8 cellular contexts compared by ENCODE assay signal in the genomic region with DNA sequence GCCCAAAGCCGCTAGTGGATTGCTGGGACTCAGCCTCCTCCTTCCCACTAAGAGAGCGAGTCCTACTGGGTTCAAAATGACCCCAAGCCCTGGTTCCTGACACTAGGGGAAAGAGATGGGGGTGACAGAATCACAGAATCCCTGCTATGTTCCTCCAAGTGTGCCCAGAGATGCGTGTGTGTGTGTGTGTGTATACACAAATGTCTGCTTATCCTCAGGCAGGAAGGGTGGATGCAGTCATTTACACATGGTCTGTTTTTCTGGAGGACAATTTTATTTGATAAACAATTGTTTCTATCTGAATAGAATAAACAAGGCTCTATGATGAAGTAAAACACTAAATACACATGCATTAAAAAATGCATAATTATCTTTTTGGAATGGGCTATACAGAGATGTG. TPM values are rescaled to one million over a fixed set of nuclear protein-coding genes. Genes with fewer than 3 reads are reported as not detected.
DNase-seq lines count a peak whose midpoint lies in the region; ATAC-seq, FAIRE-seq and TF ChIP-seq lines count a peak whose summit lies in the region.

No MANE protein-coding gene starts in this region.

- peak overlapping the region; percentile 98 for H3K27ac Mint-ChIP-seq in chondrocyte (ENCODE audit: unreplicated experiment)

- DNase-seq in HL-60 (ENCODE audit: low read depth in 1 of 2, low spot score in 1 of 2) (no peak), chondrocyte (ENCODE audit: low spot score) (no peak), neuronal stem cell (ENCODE audit: low spot score) (no peak), NCI-H526 treated with DMSO at 0.1 percent for 48 hours (lab: John Stamatoyannopoulos, UW) (no peak), omental fat pad (ENCODE audit: low spot score) (no peak), urothelium cell line (ENCODE audit: low spot score) (no peak), T-helper 9 cell (no peak)

- H2AK5ac ChIP-seq in neuronal stem cell (ENCODE audit: low read depth, low read length): no peak overlapping the region

- WGBS in neuronal stem cell (ENCODE audit: extremely low coverage in 2 of 2, insufficient read length in 2 of 2, insufficient replicate concordance in 1 of 2), 2 donors: no CpG with 5 or more reads among the region's 3 CpGs

- H3K27me3 ChIP-seq in BLaER1 treated with 17β-estradiol and CSF1 and Interleukin-3, amounts not matched to agents 10 nM and 100 nM: no peaks in the 10 kb centered on the region
- H3K27me3 ChIP-seq in HL-60 (ENCODE audit: insufficient read depth, poor library complexity, severe bottlenecking): no peaks in the 10 kb centered on the region
- peaks cover 0 to 52% (median 10%) of the 10 kb centered on the region in 3 experiments for H3K27me3 ChIP-seq in neuronal stem cell (ENCODE audit: control insufficient read depth in 3 of 3, insufficient read depth in 3 of 3, low read depth in 1 of 3, low read length in 3 of 3)

- H4K20me1 ChIP-seq in BLaER1 treated with 17β-estradiol and CSF1 and Interleukin-3, amounts not matched to agents 10 nM and 100 nM: peaks cover 0 to 23% (median 19%) of the 10 kb centered on the region in 11 experiments; a peak in 11 of 22 replicates

- H3K9me3 ChIP-seq in BLaER1 treated with 17β-estradiol and CSF1 and Interleukin-3, amounts not matched to agents 10 nM and 100 nM (replicated peaks in 1 of 11): no peaks in the 10 kb centered on the region
- H3K9me3 ChIP-seq in neuronal stem cell (replicated peaks in 1 of 2; ENCODE audit: control insufficient read depth in 2 of 2, insufficient read depth in 1 of 2, low read depth in 1 of 2, low read length in 2 of 2): no peaks in the 10 kb centered on the region

- peak overlapping the region; percentile 81 to 99 (median 92); a peak in 21 of 22 replicates for H3K27ac ChIP-seq in BLaER1 treated with 17β-estradiol and CSF1 and Interleukin-3, amounts not matched to agents 10 nM and 100 nM
- H3K27ac ChIP-seq in HL-60 (replicated peaks): peak overlapping the region; percentile 96
- no peak overlapping the region for H3K27ac ChIP-seq in neuronal stem cell (replicated peaks; ENCODE audit: low read length)

- ATAC-seq in omental fat pad (ENCODE audit: low FRiP score): no peak

- H2BK12ac ChIP-seq in neuronal stem cell (ENCODE audit: low read length): no peak overlapping the region

- no peak for FAIRE-seq in urothelium cell line (lab: Jason Lieb, UNC)

- H3K4me1 ChIP-seq in BLaER1 treated with 17β-estradiol and CSF1 and Interleukin-3, amounts not matched to agents 10 nM and 100 nM: peaks cover 65 to 95% (median 90%) of the 10 kb centered on the region in 10 experiments
- H3K4me1 ChIP-seq in neuronal stem cell (ENCODE audit: control insufficient read depth in 2 of 2, insufficient read depth in 1 of 2, low read depth in 1 of 2, low read length in 2 of 2): peaks cover 11 to 23% of the 10 kb centered on the region in 2 donors

- H4K8ac ChIP-seq in neuronal stem cell (ENCODE audit: low read depth, low read length): no peak overlapping the region

- peaks cover 15% of the 10 kb centered on the region for H3K36me3 Mint-ChIP-seq in chondrocyte (ENCODE audit: low read depth)

- H3K4me1 Mint-ChIP-seq in chondrocyte (ENCODE audit: low read depth): peaks cover 90% of the 10 kb centered on the region

- TF ChIP-seq CTCF in HL-60 (IDR thresholded peaks at IDR 0.05; ENCODE audit: insufficient read depth, low read length) (no peak), chondrocyte (IDR thresholded peaks at IDR 0.05) (no peak), omental fat pad (IDR thresholded peaks at IDR 0.05) (no peak)

- peak overlapping the region; percentile 31 for H2AFZ ChIP-seq in neuronal stem cell (ENCODE audit: low read length)

- H3K36me3 ChIP-seq in BLaER1 treated with 17β-estradiol and CSF1 and Interleukin-3, amounts not matched to agents 10 nM and 100 nM: peaks cover 19 to 25% (median 22%) of the 10 kb centered on the region in 11 experiments
- no peaks in the 10 kb centered on the region for H3K36me3 ChIP-seq in neuronal stem cell (replicated peaks in 1 of 2; ENCODE audit: control insufficient read depth in 2 of 2, insufficient read depth in 2 of 2, low read length in 2 of 2)

- no peaks in the 10 kb centered on the region for H3K9me3 Mint-ChIP-seq in chondrocyte (ENCODE audit: low read depth)

- H2BK15ac ChIP-seq in neuronal stem cell (ENCODE audit: low read length): no peak overlapping the region

- H3K4ac ChIP-seq in neuronal stem cell (ENCODE audit: low read length): no peak overlapping the region

- no peak overlapping the region for H3K23ac ChIP-seq in neuronal stem cell (ENCODE audit: low read depth, low read length, poor library complexity)

- H3K4me2 ChIP-seq in BLaER1 treated with 17β-estradiol and CSF1 and Interleukin-3, amounts not matched to agents 10 nM and 100 nM: peak overlapping the region; percentile 89 to 99 (median 95)
- H3K4me2 ChIP-seq in neuronal stem cell (ENCODE audit: insufficient read depth, low read length, poor library complexity, severe bottlenecking): no peak overlapping the region

- no peak overlapping the region for H4K91ac ChIP-seq in neuronal stem cell (ENCODE audit: low read depth, low read length, poor library complexity)

- H3K18ac ChIP-seq in neuronal stem cell (ENCODE audit: low read length): no peak overlapping the region

- no peaks in the 10 kb centered on the region for H3K79me1 ChIP-seq in neuronal stem cell (ENCODE audit: low read depth, low read length)

- H3K14ac ChIP-seq in neuronal stem cell (ENCODE audit: low read length): no peak overlapping the region

- H3K4me3 ChIP-seq in BLaER1 treated with 17β-estradiol and CSF1 and Interleukin-3, amounts not matched to agents 10 nM and 100 nM: peak overlapping the region; percentile 15 to 90 (median 80); a peak in 18 of 20 replicates
- peak overlapping the region; percentile 79 for H3K4me3 ChIP-seq in HL-60 (replicated peaks; ENCODE audit: insufficient read depth, low read length)
- H3K4me3 ChIP-seq in neuronal stem cell (ENCODE audit: low read length in 2 of 2): no peak overlapping the region

- H3K27me3 Mint-ChIP-seq in chondrocyte (ENCODE audit: low read depth): no peaks in the 10 kb centered on the region

- H2BK120ac ChIP-seq in neuronal stem cell (ENCODE audit: low read depth, low read length): no peak overlapping the region

- peak overlapping the region; percentile 77 to 96 (median 89); a peak in 21 of 22 replicates for H3K9ac ChIP-seq in BLaER1 treated with 17β-estradiol and CSF1 and Interleukin-3, amounts not matched to agents 10 nM and 100 nM
- H3K9ac ChIP-seq in neuronal stem cell (ENCODE audit: low read depth, low read length, poor library complexity): no peak overlapping the region

- H2BK5ac ChIP-seq in neuronal stem cell (ENCODE audit: low read length): no peak overlapping the region

- H3K4me3 Mint-ChIP-seq in chondrocyte (ENCODE audit: unreplicated experiment): peak overlapping the region; percentile 76

RNA-seq across cellular contexts. Expression of gene PLAU, which starts 1.2 kb away (rescaled TPM):
- total RNA-seq in chondrocyte (54.2 to 84.9 TPM (median 54.8 TPM) in 3 replicates), omental fat pad (10 to 100 TPM in 3 of 4 donors, 1 to 10 TPM in 1; 7.3 to 75.2 (median 31.9) TPM)
- 8.0 TPM for polyA plus RNA-seq in neuronal stem cell (2013, experiment 1 of 2)
- polyA plus RNA-seq in neuronal stem cell (2013, experiment 2 of 2): 7.7 TPM

RNA-seq across cellular contexts. Expression of gene CAMK2G, which starts 35.4 kb away (rescaled TPM):
- total RNA-seq in chondrocyte (30.5 to 31.7 TPM (median 30.5 TPM) in 3 replicates), omental fat pad (10 to 100 TPM; 10.6 to 35.8 (median 15.6) TPM)
- 30.5 TPM for polyA plus RNA-seq in neuronal stem cell (2013, experiment 1 of 2)
- polyA plus RNA-seq in neuronal stem cell (2013, experiment 2 of 2): 31.7 TPM

Comparison
In these comparisons a context has a peak if more than half of its experiments do, and no peak if none do; other contexts are left out.
1. H3K4me3 ChIP-seq: peak in BLaER1 treated with 17β-estradiol and CSF1 and Interleukin-3, amounts not matched to agents 10 nM and 100 nM (10 of 10) and HL-60 (single experiment); none in neuronal stem cell (0 of 2).